ENCODE assay signal across 8 cellular contexts in genomic region chr6:148760568-148761531, GRCh38. TPM values are rescaled to one million over a fixed set of nuclear protein-coding genes. Genes with fewer than 3 reads are reported as not detected.
A peak's percentile ranks its signal among the peaks of the same experiment; 100 is the strongest.
DNase-seq lines count a peak whose midpoint lies in the region; ATAC-seq and TF ChIP-seq lines count a peak whose summit lies in the region.

No MANE protein-coding gene starts in this region.

- peak overlapping the region; percentile 26 to 67 for H3K27ac ChIP-seq in right atrium auricular region

- intact Hi-C loops in sciatic nerve (cut with DNase I) = no loop called here

- no peak for TF ChIP-seq CTCF in right atrium auricular region (IDR thresholded peaks at IDR 0.05)

- peak; percentile 73 for DNase-seq in RPMI8226
- peak; percentile 56 for DNase-seq in amniotic stem cell (lab: John Stamatoyannopoulos, UW)
- no peak for DNase-seq in right atrium auricular region (ENCODE audit: low spot score)
- peak; percentile 83 for DNase-seq in sciatic nerve (ENCODE audit: low spot score)
- no peak for DNase-seq in NCI-H187 (lab: John Stamatoyannopoulos, UW)
- no peak for DNase-seq in NCI-H510A treated with DMSO at 0.1 percent for 48 hours (lab: John Stamatoyannopoulos, UW)

- H3K9me3 ChIP-seq in right atrium auricular region = no peaks in the 10 kb centered on the region

- H3K27me3 ChIP-seq in right atrium auricular region = no peaks in the 10 kb centered on the region

- peaks cover 0 to 18% of the 10 kb centered on the region in 2 donors for H3K4me1 ChIP-seq in right atrium auricular region

- H3K36me3 ChIP-seq in right atrium auricular region = no peaks in the 10 kb centered on the region

- ATAC-seq in GM18861 (IDR thresholded peaks at IDR 0.05; ENCODE audit: unreplicated experiment) (peak; percentile 27), HG03039 (IDR thresholded peaks at IDR 0.05; ENCODE audit: unreplicated experiment) (peak; percentile 36), sciatic nerve (peak; percentile 94)

- peak overlapping the region in 1 of 2 donors; percentile 30 for H3K4me3 ChIP-seq in right atrium auricular region

RNA-seq across cellular contexts. Expression of gene UST, which starts 14.0 kb away (rescaled TPM):
- 1 to 10 TPM; 4.3 to 5.3 TPM for total RNA-seq in right atrium auricular region
- total RNA-seq in sciatic nerve = 33.1 TPM

Comparison
In these comparisons a context has a peak if more than half of its experiments do, and no peak if none do; other contexts are left out.
1. ATAC-seq: peak in every context shown above with its lines; median percentile 94 in sciatic nerve; 36 in HG03039; 27 in GM18861.
2. DNase-seq: peak in RPMI8226 (single experiment), amniotic stem cell (single experiment) and sciatic nerve (single experiment); none in right atrium auricular region (single experiment), NCI-H187 (0 of 2) and NCI-H510A treated with DMSO at 0.1 percent for 48 hours (single experiment).